9 cellular contexts compared by ENCODE assay signal in genomic region chr3:124584245-124584551, GRCh38.
A peak's percentile ranks its signal among the peaks of the same experiment; 100 is the strongest.
DNase-seq lines count a peak whose midpoint lies in the region; TF ChIP-seq lines count a peak whose summit lies in the region.
"Had no signal": no experiment of that assay in that cellular context is flagged by ENCODE, and none has a peak within 500 bp of the region (broad histone marks: within the 10 kb centered on the region; RNA-seq: fewer than 3 reads in every experiment).

No MANE protein-coding gene starts in this region.

- H3K27me3 ChIP-seq in CD4-positive, alpha-beta memory T cell (ENCODE audit: insufficient read depth, low read length), result no peaks in the 10 kb centered on the region
- H3K27me3 ChIP-seq in MM.1S (replicated peaks; ENCODE audit: insufficient read depth, low read length) (0 out of 2 replicates have a peak, but pooled peaks cover 10% of the 10 kb centered on the region), endodermal cell (ENCODE audit: control insufficient read depth, insufficient read depth, low read length, poor library complexity, severe bottlenecking) (peaks cover 33% of the 10 kb centered on the region), testis (no peaks in the 10 kb centered on the region)
- H3K27me3 ChIP-seq: thyroid gland had no signal

- H3K4me3 Mint-ChIP-seq in CD4-positive, alpha-beta memory T cell, result peak overlapping the region; percentile 59 to 90 (median 84)
- peak overlapping the region; percentile 66 for H3K4me3 Mint-ChIP-seq in endodermal cell
- peak overlapping the region; percentile 78 for H3K4me3 Mint-ChIP-seq in osteocyte (ENCODE audit: unreplicated experiment)

- peak overlapping the region; percentile 38 to 91 (median 75) for H3K27ac Mint-ChIP-seq in CD4-positive, alpha-beta memory T cell
- no peak overlapping the region for H3K27ac Mint-ChIP-seq in endodermal cell
- H3K27ac Mint-ChIP-seq in osteocyte (ENCODE audit: unreplicated experiment), result no peak overlapping the region

- H3K36me3 ChIP-seq in CD4-positive, alpha-beta memory T cell (ENCODE audit: insufficient read depth, low read length), result no peaks in the 10 kb centered on the region
- H3K36me3 ChIP-seq in MM.1S (replicated peaks; ENCODE audit: insufficient read depth, low read length), result no peaks in the 10 kb centered on the region
- H3K36me3 ChIP-seq in endodermal cell (ENCODE audit: control insufficient read depth, insufficient read depth, low read length), result no peaks in the 10 kb centered on the region
- no peaks in the 10 kb centered on the region for H3K36me3 ChIP-seq in testis (ENCODE audit: low read depth, missing control alignments)
- H3K36me3 ChIP-seq: thyroid gland had no signal

- H4K20me1 ChIP-seq in MM.1S (ENCODE audit: insufficient read depth, low read length), result no peaks in the 10 kb centered on the region

- no peak overlapping the region for H3K27ac ChIP-seq in CD4-positive, alpha-beta memory T cell (ENCODE audit: low read depth, low read length)
- H3K27ac ChIP-seq in MM.1S (ENCODE audit: low read length) (no peak overlapping the region), endodermal cell (ENCODE audit: low read depth, low read length) (no peak overlapping the region), testis (no peak overlapping the region)

- intact Hi-C loops in CD4-positive, alpha-beta memory T cell (cut with micrococcal nuclease), result loop anchor here (1.0 to 5.0 kb wide), 4 partner anchors 19 to 146 kb away; partner anchors contain the start of gene UMPS
- intact Hi-C loops in testis (cut with DNase I; ENCODE audit: low total_unique reads), result no loop called here

- DNase-seq in CD4-positive, alpha-beta memory T cell, result peak; percentile 40 to 62 (median 58)
- no peak for DNase-seq in MM.1S
- DNase-seq in endodermal cell, result no peak
- DNase-seq in osteocyte (ENCODE audit: extremely low spot score, unreplicated experiment), result no peak
- no peak for DNase-seq in NK-92 (lab: John Stamatoyannopoulos, UW; ENCODE audit: unreplicated experiment)
- no peak for DNase-seq in GF-D8 (lab: John Stamatoyannopoulos, UW)
- no peak for DNase-seq in testis
- DNase-seq in AML-193 (lab: John Stamatoyannopoulos, UW), result no peak

- no peaks in the 10 kb centered on the region for H3F3A ChIP-seq in MM.1S (ENCODE audit: insufficient read depth, low read length)

- POLR2A ChIA-PET in CD4-positive, alpha-beta memory T cell (lab: Charles Lee; ENCODE audit: partially characterized antibody), result interaction anchor here (1.1 to 1.3 kb wide), 2 partner anchors 36 to 49 kb away, joined by 3 read pairs; no protein-coding TSS in a partner anchor

- no peaks in the 10 kb centered on the region for H3K9me3 Mint-ChIP-seq in CD4-positive, alpha-beta memory T cell
- H3K9me3 Mint-ChIP-seq in endodermal cell, result no peaks in the 10 kb centered on the region
- H3K9me3 Mint-ChIP-seq in osteocyte (ENCODE audit: unreplicated experiment), result no peaks in the 10 kb centered on the region

- peaks cover 5 to 16% of the 10 kb centered on the region in 2 donors for H3K27me3 Mint-ChIP-seq in CD4-positive, alpha-beta memory T cell
- H3K27me3 Mint-ChIP-seq in endodermal cell (ENCODE audit: insufficient read depth) (peaks cover 54% of the 10 kb centered on the region), osteocyte (ENCODE audit: unreplicated experiment) (peaks cover 33% of the 10 kb centered on the region)

- no peak for TF ChIP-seq POLR2A in testis (IDR thresholded peaks at IDR 0.05)

- H3K4me1 ChIP-seq in CD4-positive, alpha-beta memory T cell (ENCODE audit: insufficient read depth, low read length), result peaks cover 36% of the 10 kb centered on the region
- peaks cover 4% of the 10 kb centered on the region; the same call in 1 of the 2 replicates for H3K4me1 ChIP-seq in MM.1S (ENCODE audit: low read length)
- H3K4me1 ChIP-seq in endodermal cell (ENCODE audit: control insufficient read depth, insufficient read depth, low read length), result peaks cover 16% of the 10 kb centered on the region
- H3K4me1 ChIP-seq in testis, result peaks cover 8% of the 10 kb centered on the region

- no peaks in the 10 kb centered on the region for H3K9me3 ChIP-seq in CD4-positive, alpha-beta memory T cell (ENCODE audit: control insufficient read depth in 1 of 2, low read length in 2 of 2)
- H3K9me3 ChIP-seq in MM.1S (replicated peaks; ENCODE audit: insufficient read depth, low read length) (no peaks in the 10 kb centered on the region), endodermal cell (ENCODE audit: control insufficient read depth, low read length) (no peaks in the 10 kb centered on the region), testis (no peaks in the 10 kb centered on the region)
- H3K9me3 ChIP-seq: thyroid gland had no signal

- peaks cover 17 to 41% (median 29%) of the 10 kb centered on the region in 4 donors for H3K4me1 Mint-ChIP-seq in CD4-positive, alpha-beta memory T cell
- H3K4me1 Mint-ChIP-seq in endodermal cell (peaks cover 30% of the 10 kb centered on the region), osteocyte (ENCODE audit: unreplicated experiment) (peaks cover 24% of the 10 kb centered on the region)

- CTCF ChIA-PET in CD4-positive, alpha-beta memory T cell (lab: Charles Lee; ENCODE audit: partially characterized antibody), result interaction anchor here (1.1 to 3.6 kb wide), 7 partner anchors 11 to 105 kb away, joined by 3 to 16 read pairs (median 5); no protein-coding TSS in a partner anchor

- H2AFZ ChIP-seq in MM.1S (ENCODE audit: low read length), result peak overlapping the region; percentile 73

- 16 to 26% methylated on average over 2 to 9 of the region's 9 CpGs for WGBS in endodermal cell (ENCODE audit: insufficient coverage in 1 of 2, insufficient read length in 1 of 2), 2 experiments
- 13 to 29% methylated on average over 6 to 9 of the region's 9 CpGs for WGBS in testis, 2 donors

- H3K79me2 ChIP-seq in MM.1S (ENCODE audit: low read length), result no peaks in the 10 kb centered on the region

- H3K9ac ChIP-seq in MM.1S (ENCODE audit: low read length), result peak overlapping the region; percentile 43; the same call in 1 of the 2 replicates
- no peak overlapping the region for H3K9ac ChIP-seq in endodermal cell (ENCODE audit: extremely low read depth, low read length, poor library complexity, severe bottlenecking)

- H3K36me3 Mint-ChIP-seq in CD4-positive, alpha-beta memory T cell, result no peaks in the 10 kb centered on the region
- H3K36me3 Mint-ChIP-seq in endodermal cell (ENCODE audit: low read depth), result no peaks in the 10 kb centered on the region
- H3K36me3 Mint-ChIP-seq in osteocyte (ENCODE audit: unreplicated experiment), result no peaks in the 10 kb centered on the region

- no peaks in the 10 kb centered on the region for H3K9me2 ChIP-seq in MM.1S (replicated peaks; ENCODE audit: insufficient read depth, low read length)

- TF ChIP-seq CTCF in MM.1S (IDR thresholded peaks at IDR 0.05; ENCODE audit: low read length), result no peak
- TF ChIP-seq CTCF in endodermal cell (conservative IDR thresholded peaks at IDR 0.05), result no peak
- no peak for TF ChIP-seq CTCF in osteocyte (IDR thresholded peaks at IDR 0.05)
- no peak for TF ChIP-seq CTCF in testis (IDR thresholded peaks at IDR 0.05)

- peak overlapping the region; percentile 52 to 58 for H3K4me3 ChIP-seq in CD4-positive, alpha-beta memory T cell (ENCODE audit: low read length in 2 of 2)
- H3K4me3 ChIP-seq in MM.1S (ENCODE audit: low read length), result peak overlapping the region; percentile 66
- H3K4me3 ChIP-seq in endodermal cell (ENCODE audit: low read length), result peak overlapping the region; percentile 83
- peak overlapping the region in 1 of 2 donors; percentile 43 for H3K4me3 ChIP-seq in testis

- H3K4me2 ChIP-seq in MM.1S (ENCODE audit: low read depth, low read length), result peak overlapping the region; percentile 90

Comparison
In these comparisons a context has a peak if more than half of its experiments do, and no peak if none do; other contexts are left out.
1. DNase-seq: peak in CD4-positive, alpha-beta memory T cell (5 of 5); none in MM.1S (single experiment), endodermal cell (single experiment), osteocyte (single experiment), NK-92 (single experiment), GF-D8 (single experiment), testis (single experiment) and AML-193 (0 of 2).
2. H3K27ac Mint-ChIP-seq: peak in CD4-positive, alpha-beta memory T cell (7 of 7); none in endodermal cell (single experiment) and osteocyte (single experiment).
3. Peak in every context shown above with its lines, with median percentiles within 50 percentile points of each other: H3K4me3 Mint-ChIP-seq.